ENCODE assay signal across 8 cellular contexts in the genomic region with DNA sequence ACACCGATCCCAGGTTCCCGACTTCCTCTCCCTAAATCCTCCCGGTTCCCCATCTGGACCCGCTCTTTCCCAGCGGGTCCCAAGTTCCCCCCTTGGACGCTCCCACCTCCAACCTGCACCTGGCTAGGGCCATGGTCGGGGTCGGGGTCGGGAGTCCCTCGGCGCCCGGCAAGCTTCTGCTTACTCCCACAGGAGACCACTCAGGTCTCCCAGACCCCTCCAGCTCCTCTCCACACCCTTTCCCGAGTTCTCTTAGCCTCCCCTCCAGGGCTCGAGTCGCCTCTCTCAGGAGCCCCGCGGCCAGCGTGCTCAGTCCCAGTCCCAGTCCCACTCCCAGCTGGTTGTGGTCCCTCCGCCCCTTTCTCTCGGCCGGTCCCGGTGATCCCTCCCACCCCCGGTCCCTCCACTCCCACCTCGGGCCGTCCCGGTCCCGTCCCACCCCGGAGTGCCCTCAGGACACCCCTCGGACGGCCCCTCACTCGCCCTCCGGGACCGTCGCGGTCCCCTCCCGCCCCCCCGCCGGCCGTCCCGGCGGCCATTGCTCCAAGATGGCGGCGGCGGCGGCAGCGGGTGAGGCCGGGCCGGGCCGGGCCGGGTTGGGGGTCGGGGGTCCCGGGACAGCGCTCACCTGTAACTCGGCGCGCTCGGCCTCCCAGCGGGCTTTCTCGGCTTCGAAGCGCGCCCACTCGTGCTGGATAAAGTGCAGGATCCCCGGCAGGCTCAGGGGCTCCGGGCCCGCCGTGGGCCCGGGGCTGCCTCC. TPM values are rescaled to one million over a fixed set of nuclear protein-coding genes. Genes with fewer than 3 reads are reported as not detected.
DNase-seq lines count a peak whose midpoint lies in the region; TF ChIP-seq lines count a peak whose summit lies in the region.

A gene with protein sequence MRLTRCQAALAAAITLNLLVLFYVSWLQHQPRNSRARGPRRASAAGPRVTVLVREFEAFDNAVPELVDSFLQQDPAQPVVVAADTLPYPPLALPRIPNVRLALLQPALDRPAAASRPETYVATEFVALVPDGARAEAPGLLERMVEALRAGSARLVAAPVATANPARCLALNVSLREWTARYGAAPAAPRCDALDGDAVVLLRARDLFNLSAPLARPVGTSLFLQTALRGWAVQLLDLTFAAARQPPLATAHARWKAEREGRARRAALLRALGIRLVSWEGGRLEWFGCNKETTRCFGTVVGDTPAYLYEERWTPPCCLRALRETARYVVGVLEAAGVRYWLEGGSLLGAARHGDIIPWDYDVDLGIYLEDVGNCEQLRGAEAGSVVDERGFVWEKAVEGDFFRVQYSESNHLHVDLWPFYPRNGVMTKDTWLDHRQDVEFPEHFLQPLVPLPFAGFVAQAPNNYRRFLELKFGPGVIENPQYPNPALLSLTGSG (plus strand): TSS at position 537 of the 760 bp plus-strand sequence. CDS start 9,394 bp downstream, outside the sequence.

- peaks cover 19 to 45% of the 10 kb centered on the region in 2 donors for H3K36me3 Mint-ChIP-seq in CD14-positive monocyte

- H3K36me3 ChIP-seq in Peyer's patch: peaks cover 0 to 6% (median 0%) of the 10 kb centered on the region in 3 donors
- peaks cover 6% of the 10 kb centered on the region for H3K36me3 ChIP-seq in iPS-18a (ENCODE audit: control insufficient read depth, low read depth, low read length)
- H3K36me3 ChIP-seq in skeletal muscle tissue (ENCODE audit: control insufficient read depth in 3 of 3, insufficient read depth in 3 of 3, low read length in 3 of 3): peaks cover 4 to 21% (median 11%) of the 10 kb centered on the region in 3 donors

- peak within 1 kb of the TSS; percentile 85 for H3K9ac ChIP-seq in iPS-18a (ENCODE audit: low read length)
- peak within 1 kb of the TSS; percentile 92 to 95 (median 95) for H3K9ac ChIP-seq in skeletal muscle tissue (ENCODE audit: low read depth in 1 of 3, low read length in 3 of 3)

- TF ChIP-seq CTCF in CD14-positive monocyte (IDR thresholded peaks at IDR 0.05) (no peak), Peyer's patch (IDR thresholded peaks at IDR 0.05) (no peak)

- peak; percentile 51 for DNase-seq in CD14-positive monocyte (ENCODE audit: low spot score)
- DNase-seq in H4 (ENCODE audit: low spot score): no peak
- DNase-seq in Peyer's patch: peak in 1 of 3 donors; percentile 38
- peak; percentile 51 for DNase-seq in astrocyte of the hippocampus (ENCODE audit: low read depth, low spot score)
- no peak for DNase-seq in cerebellar nuclear complex (lab: John Stamatoyannopoulos, UW)
- DNase-seq in NCI-H2107 (lab: John Stamatoyannopoulos, UW): no peak

- peak within 1 kb of the TSS; percentile 85 to 94 (median 90) for H3K27ac ChIP-seq in Peyer's patch
- H3K27ac ChIP-seq in iPS-18a (ENCODE audit: low read length): peak within 1 kb of the TSS; percentile 72
- peak within 1 kb of the TSS; percentile 73 for H3K27ac ChIP-seq in skeletal muscle tissue (ENCODE audit: low read depth, low read length)

- peaks cover 0 to 1% (median 0%) of the 10 kb centered on the region in 3 donors for H3K27me3 Mint-ChIP-seq in CD14-positive monocyte (ENCODE audit: low read depth in 3 of 3)

- H3K27me3 ChIP-seq in Peyer's patch (no peaks in the 10 kb centered on the region), iPS-18a (ENCODE audit: control insufficient read depth, insufficient read depth, low read length) (no peaks in the 10 kb centered on the region), skeletal muscle tissue (ENCODE audit: control insufficient read depth in 3 of 3, insufficient read depth in 3 of 3, low read length in 3 of 3) (no peaks in the 10 kb centered on the region)

- H3K4me1 Mint-ChIP-seq in CD14-positive monocyte: peaks cover 55% of the 10 kb centered on the region

- H3K9me3 ChIP-seq in Peyer's patch (no peaks in the 10 kb centered on the region), iPS-18a (ENCODE audit: control insufficient read depth, low read depth, low read length) (no peaks in the 10 kb centered on the region), skeletal muscle tissue (ENCODE audit: control insufficient read depth in 3 of 3, low read length in 3 of 3) (no peaks in the 10 kb centered on the region)

- H3K4me1 ChIP-seq in Peyer's patch (peaks cover 0 to 27% (median 8%) of the 10 kb centered on the region in 4 donors), iPS-18a (ENCODE audit: control insufficient read depth, low read depth, low read length) (peaks cover 9% of the 10 kb centered on the region), skeletal muscle tissue (ENCODE audit: control insufficient read depth in 3 of 3, insufficient read depth in 3 of 3, low read length in 3 of 3) (peaks cover 39 to 54% (median 42%) of the 10 kb centered on the region in 3 donors)

- peak within 1 kb of the TSS; percentile 91 to 100 (median 100) for H3K4me3 ChIP-seq in Peyer's patch
- peak within 1 kb of the TSS; percentile 94 for H3K4me3 ChIP-seq in iPS-18a (ENCODE audit: low read length)
- peak within 1 kb of the TSS; percentile 78 to 92 (median 88) for H3K4me3 ChIP-seq in skeletal muscle tissue (ENCODE audit: low read length in 3 of 3)

- no peak for TF ChIP-seq POLR2A in Peyer's patch (IDR thresholded peaks at IDR 0.05)

- intact Hi-C loops in CD14-positive monocyte (cut with micrococcal nuclease): loop anchor here in 1 of 2 donors (1.0 to 10.0 kb wide), 2 partner anchors 11 to 221 kb away; no protein-coding TSS in a partner anchor

- H3K4me3 Mint-ChIP-seq in CD14-positive monocyte: peak within 1 kb of the TSS; percentile 98 to 99

- H3K27ac Mint-ChIP-seq in CD14-positive monocyte: peak within 1 kb of the TSS; percentile 84 to 96 (median 90)

- no peaks in the 10 kb centered on the region for H3K9me3 Mint-ChIP-seq in CD14-positive monocyte

RNA-seq across cellular contexts. Expression of the gene that starts here (rescaled TPM):
- polyA plus RNA-seq in CD14-positive monocyte: 1 to 10 TPM; 2.1 to 2.7 TPM
- total RNA-seq in H4 (2014; rRNA removed; shearing (Covaris generic)): 16.2 and 33.4 TPM in 2 replicates
- total RNA-seq in Peyer's patch: 10 to 100 TPM in 3 of 4 donors, 1 to 10 TPM in 1; 9.1 to 18.6 (median 15.3) TPM
- total RNA-seq in skeletal muscle tissue: 5.7 TPM

Comparison
In these comparisons a context has a peak if more than half of its experiments do, and no peak if none do; other contexts are left out.
1. DNase-seq: peak in CD14-positive monocyte (single experiment) and astrocyte of the hippocampus (single experiment); none in H4 (single experiment), cerebellar nuclear complex (0 of 2) and NCI-H2107 (single experiment).
2. Peak in every context shown above with its lines, with median percentiles within 50 percentile points of each other: H3K27ac ChIP-seq and H3K4me3 ChIP-seq.